ENCODE assay signal across 18 cellular contexts in the genomic region with DNA sequence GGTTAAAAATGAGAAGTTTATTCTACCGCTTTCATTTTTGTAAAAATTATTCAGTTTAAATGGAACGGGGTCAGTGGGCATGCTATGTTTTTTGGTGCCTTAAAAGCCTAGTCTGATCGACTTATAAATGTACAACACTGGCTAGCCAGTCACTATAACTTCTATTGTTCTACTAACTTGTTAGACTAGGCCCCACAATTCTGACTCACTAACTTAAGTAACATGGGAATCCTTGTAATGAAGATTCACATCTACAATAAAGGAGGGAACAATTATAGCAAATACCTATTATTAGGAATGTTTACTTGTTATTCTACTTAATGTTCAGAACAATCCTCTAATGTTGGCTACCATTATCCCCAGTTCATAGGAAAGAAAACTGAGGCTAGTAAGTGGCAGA. TPM values are rescaled to one million over a fixed set of nuclear protein-coding genes. Genes with fewer than 3 reads are reported as not detected.
DNase-seq lines count a peak whose midpoint lies in the region; ATAC-seq, FAIRE-seq and TF ChIP-seq lines count a peak whose summit lies in the region.
"Had no signal": no experiment of that assay in that cellular context is flagged by ENCODE, and none has a peak within 500 bp of the region (broad histone marks: within the 10 kb centered on the region; RNA-seq: fewer than 3 reads in every experiment).

No MANE protein-coding gene starts in this region.

- no peak overlapping the region for H3K4me3 ChIP-seq in BLaER1 treated with 17β-estradiol and CSF1 and Interleukin-3, amounts not matched to agents 10 nM and 100 nM
- H3K4me3 ChIP-seq in epithelial cell of esophagus (ENCODE audit: low read length), result no peak overlapping the region
- H3K4me3 ChIP-seq in keratinocyte (ENCODE audit: control insufficient read depth in 2 of 3, extremely low read depth in 1 of 3, insufficient read depth in 2 of 3, low read depth in 1 of 3, low read length in 3 of 3), result no peak overlapping the region

- H3K27ac ChIP-seq in BLaER1 treated with 17β-estradiol and CSF1 and Interleukin-3, amounts not matched to agents 10 nM and 100 nM, result no peak overlapping the region
- H3K27ac ChIP-seq in RWPE1 (no peak overlapping the region), keratinocyte (ENCODE audit: control insufficient read depth, insufficient read depth, low read length) (peak overlapping the region; percentile 65)

- no peak for FAIRE-seq in keratinocyte (lab: Jason Lieb, UNC)
- FAIRE-seq: A204.1, GM12892, GM19239, H54 had no signal

- no peaks in the 10 kb centered on the region for H3K9me1 ChIP-seq in keratinocyte (ENCODE audit: control insufficient read depth, extremely low read depth, insufficient read depth, low read length)

- CTCF ChIA-PET in RWPE1 (lab: Yijun Ruan, JAX), result no interaction called here

- peaks cover 89% of the 10 kb centered on the region for H3K79me2 ChIP-seq in keratinocyte (ENCODE audit: control insufficient read depth, insufficient read depth, low read length)

- POLR2A ChIA-PET in RWPE1 (lab: Yijun Ruan, JAX; ENCODE audit: low non-redundant PET), result no interaction called here

- dilution Hi-C loops in keratinocyte (cut with MboI; ENCODE audit: extremely low pct_ligation_motif_present, low sequenced_read_pairs), result no loop called here

- no peak overlapping the region for H3K9ac ChIP-seq in BLaER1 treated with 17β-estradiol and CSF1 and Interleukin-3, amounts not matched to agents 10 nM and 100 nM
- no peak overlapping the region for H3K9ac ChIP-seq in keratinocyte (ENCODE audit: control insufficient read depth, extremely low read depth, insufficient read depth, low read length)

- DNase-seq in RWPE1 (ENCODE audit: low spot score) (peak; percentile 11), epithelial cell of esophagus (ENCODE audit: low read depth) (peak; percentile 87), keratinocyte (ENCODE audit: low read depth, low spot score) (no peak), foreskin melanocyte (no peak), NOMO-1 treated with dmso at 0.1 percent for 144 hours (lab: John Stamatoyannopoulos, UW; ENCODE audit: unreplicated experiment) (no peak)
- DNase-seq: CD8-positive, alpha-beta T cell; COR-L47; DMS153; DND-41; GDM1; IMR-90 had no signal

- H3K9me3 ChIP-seq in BLaER1 treated with 17β-estradiol and CSF1 and Interleukin-3, amounts not matched to agents 10 nM and 100 nM (replicated peaks in 1 of 11), result peaks cover 0 to 23% (median 17%) of the 10 kb centered on the region in 11 experiments; a peak in 14 of 22 replicates
- no peaks in the 10 kb centered on the region for H3K9me3 ChIP-seq in keratinocyte (ENCODE audit: control insufficient read depth, low read depth, low read length)

- peaks cover 0 to 24% (median 4%) of the 10 kb centered on the region in 11 experiments; a peak in 10 of 22 replicates for H3K36me3 ChIP-seq in BLaER1 treated with 17β-estradiol and CSF1 and Interleukin-3, amounts not matched to agents 10 nM and 100 nM
- no peaks in the 10 kb centered on the region for H3K36me3 ChIP-seq in keratinocyte (ENCODE audit: control insufficient read depth in 2 of 2, extremely low read depth in 1 of 2, insufficient read depth in 2 of 2, low read length in 2 of 2)

- no peak overlapping the region for H2AFZ ChIP-seq in keratinocyte (ENCODE audit: control insufficient read depth, low read length)

- H3K4me1 ChIP-seq in BLaER1 treated with 17β-estradiol and CSF1 and Interleukin-3, amounts not matched to agents 10 nM and 100 nM, result peaks cover 27 to 48% (median 37%) of the 10 kb centered on the region in 10 experiments
- peaks cover 24% of the 10 kb centered on the region for H3K4me1 ChIP-seq in keratinocyte (ENCODE audit: control insufficient read depth, extremely low read depth, insufficient read depth, low read length)

- peaks cover 4 to 89% (median 20%) of the 10 kb centered on the region in 11 experiments; a peak in 14 of 22 replicates for H4K20me1 ChIP-seq in BLaER1 treated with 17β-estradiol and CSF1 and Interleukin-3, amounts not matched to agents 10 nM and 100 nM
- no peaks in the 10 kb centered on the region for H4K20me1 ChIP-seq in keratinocyte (ENCODE audit: control insufficient read depth, extremely low read depth, insufficient read depth, low read length)

- H3K4me2 ChIP-seq in BLaER1 treated with 17β-estradiol and CSF1 and Interleukin-3, amounts not matched to agents 10 nM and 100 nM, result peak overlapping the region in 8 of 11 experiments; percentile 4 to 77 (median 66); a peak in 8 of 22 replicates
- H3K4me2 ChIP-seq in keratinocyte (ENCODE audit: control insufficient read depth, extremely low read depth, insufficient read depth, low read depth, low read length), result peak overlapping the region; percentile 4

- peaks cover 0 to 7% (median 0%) of the 10 kb centered on the region in 11 experiments; a peak in 1 of 22 replicates for H3K27me3 ChIP-seq in BLaER1 treated with 17β-estradiol and CSF1 and Interleukin-3, amounts not matched to agents 10 nM and 100 nM
- H3K27me3 ChIP-seq in keratinocyte (ENCODE audit: control insufficient read depth, extremely low read depth, insufficient read depth, low read length), result no peaks in the 10 kb centered on the region

- no peak for ATAC-seq in GM19463 (IDR thresholded peaks at IDR 0.05; ENCODE audit: unreplicated experiment)
- ATAC-seq: CD8-positive, alpha-beta T cell; HCT116 had no signal

- TF ChIP-seq CTCF in RWPE1 (conservative IDR thresholded peaks at IDR 0.05; ENCODE audit: low read depth) (no peak), epithelial cell of esophagus (IDR thresholded peaks at IDR 0.05; ENCODE audit: insufficient read depth, low read depth, low read length, missing control alignments) (no peak), keratinocyte (optimal IDR thresholded peaks at IDR 0.05 in 1 of 3, IDR thresholded peaks at IDR 0.05 in 1 of 3, conservative IDR thresholded peaks at IDR 0.05 in 1 of 3; ENCODE audit: extremely low read depth in 1 of 3, insufficient read depth in 2 of 3, low read length in 3 of 3) (no peak)

RNA-seq across cellular contexts. Expression of a gene that starts 28.5 kb away (rescaled TPM):
- 42.9 to 61.3 TPM (median 55.0 TPM) in 3 replicates for polyA plus RNA-seq in keratinocyte
- polyA plus RNA-seq in keratinocyte (2011; ENCODE audit: low read depth), result 66.3 TPM
- polyA plus RNA-seq in keratinocyte (2011; cell fraction: cytosol; rRNA removed), result 36.5 and 64.8 TPM in 2 replicates
- polyA plus RNA-seq in keratinocyte (2011; cell fraction: nucleus; rRNA removed), result 56.1 and 60.5 TPM in 2 replicates
- polyA plus RNA-seq in keratinocyte (2012; ENCODE audit: low replicate concordance), result 35.5 and 49.1 TPM in 2 replicates
- 35.4 to 79.6 TPM (median 63.7 TPM) in 3 replicates for polyA minus RNA-seq in keratinocyte
- polyA minus RNA-seq in keratinocyte (2011; cell fraction: cytosol; rRNA and poly(A)+ RNA removed), result 42.8 TPM
- 42.2 and 78.7 TPM in 2 replicates for polyA minus RNA-seq in keratinocyte (2011; cell fraction: nucleus; rRNA and poly(A)+ RNA removed)

Comparison
In these comparisons a context has a peak if more than half of its experiments do, and no peak if none do; other contexts are left out.
1. DNase-seq: peak in RWPE1 (single experiment) and epithelial cell of esophagus (single experiment); none in keratinocyte (single experiment), foreskin melanocyte (single experiment) and NOMO-1 treated with dmso at 0.1 percent for 144 hours (single experiment).